13 cellular contexts compared by ENCODE assay signal in the genomic region with DNA sequence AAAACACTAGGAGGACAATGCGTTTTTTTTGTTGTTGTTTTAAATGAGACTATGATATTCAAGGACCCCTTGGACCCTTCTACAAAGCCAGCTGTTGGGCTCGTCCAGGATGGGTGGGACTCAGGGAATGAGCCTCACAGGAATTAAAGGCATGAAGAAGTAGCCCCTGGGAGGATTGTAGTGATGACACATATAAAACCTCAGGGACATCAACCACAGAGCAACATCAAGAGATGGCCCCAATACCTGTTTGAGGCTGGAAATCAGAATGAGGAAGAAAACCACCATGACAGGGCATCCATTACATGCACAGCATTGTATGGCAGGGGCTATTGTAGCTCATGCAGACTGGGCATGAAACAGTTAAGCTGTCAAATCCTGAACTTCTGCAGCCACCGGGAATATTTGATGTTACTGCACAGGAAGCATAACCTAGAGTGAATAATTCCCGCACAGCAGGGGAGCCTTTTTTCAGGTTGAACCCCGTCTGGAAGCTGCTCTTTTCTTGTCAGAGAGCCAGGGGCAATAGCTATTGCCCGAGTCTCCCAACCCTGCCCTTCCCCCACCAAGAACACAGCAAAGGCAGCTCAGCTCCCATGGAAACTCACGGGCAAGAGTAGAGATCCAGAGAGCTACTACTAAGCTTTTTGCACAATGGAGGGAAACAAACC.
DNase-seq lines count a peak whose midpoint lies in the region; ATAC-seq and TF ChIP-seq lines count a peak whose summit lies in the region.
"Had no signal": no experiment of that assay in that cellular context is flagged by ENCODE, and none has a peak within 500 bp of the region (broad histone marks: within the 10 kb centered on the region; RNA-seq: fewer than 3 reads in every experiment).

No MANE protein-coding gene starts in this region.

- peak; percentile 29 to 66 for DNase-seq in cardiac muscle cell (ENCODE audit: low read depth in 1 of 2, low spot score in 1 of 2)
- no peak for DNase-seq in cardiac septum (ENCODE audit: low spot score)
- DNase-seq in SW 1271 (lab: John Stamatoyannopoulos, UW), result peak; percentile 70 to 86
- no peak for DNase-seq in thoracic aorta (ENCODE audit: low spot score)
- DNase-seq in activated CD4-positive, alpha-beta T cell treated with anti-CD3 and anti-CD28 coated beads, Interleukin-2, amount 50 U/mL, for 4 hours, result no peak
- no peak for DNase-seq in dedifferentiated amniotic fluid mesenchymal stem cell (ENCODE audit: extremely low spot score)
- DNase-seq in CD1c-positive myeloid dendritic cell (ENCODE audit: extremely low spot score), result no peak
- DNase-seq: activated effector memory CD4-positive, alpha-beta T cell treated with anti-CD3 and anti-CD28 coated beads, Interleukin-2, amount 50 U/mL, for 16 hours; AML-193; esophagus squamous epithelium had no signal

- H3K27ac ChIP-seq in cardiac muscle cell, result no peak overlapping the region
- peak overlapping the region; percentile 23 to 48 for H3K27ac ChIP-seq in thoracic aorta

- no peak for ATAC-seq in thoracic aorta (ENCODE audit: insufficient number of reproducible peaks, low FRiP score, low read depth)
- ATAC-seq: GM12878 had no signal

- no peaks in the 10 kb centered on the region for H3K36me3 ChIP-seq in cardiac muscle cell
- H3K36me3 ChIP-seq in iPS-15b (ENCODE audit: control insufficient read depth, insufficient read depth, low read length), result no peaks in the 10 kb centered on the region
- H3K36me3 ChIP-seq in thoracic aorta, result no peaks in the 10 kb centered on the region
- H3K36me3 ChIP-seq: esophagus squamous epithelium had no signal

- intact Hi-C loops in cardiac septum (cut with DNase I), result no loop called here

- no peak for TF ChIP-seq CTCF in cardiac muscle cell (IDR thresholded peaks at IDR 0.05; ENCODE audit: low read depth, low read length)
- TF ChIP-seq CTCF in thoracic aorta (IDR thresholded peaks at IDR 0.05), result no peak

- peaks cover under 1% of the 10 kb centered on the region for H3K4me1 ChIP-seq in cardiac muscle cell (ENCODE audit: low read depth)
- H3K4me1 ChIP-seq in iPS-15b (ENCODE audit: control insufficient read depth, insufficient read depth, low read length), result peaks cover 11% of the 10 kb centered on the region
- H3K4me1 ChIP-seq in thoracic aorta (ENCODE audit: control insufficient read depth in 1 of 2, low read depth in 2 of 2), result peaks cover 9 to 64% of the 10 kb centered on the region in 2 donors

- H3K9me3 ChIP-seq in cardiac muscle cell (ENCODE audit: low read depth) (peaks cover 4% of the 10 kb centered on the region), iPS-15b (ENCODE audit: control insufficient read depth, insufficient read depth, low read length) (peaks cover 3% of the 10 kb centered on the region), thoracic aorta (peaks cover 5% of the 10 kb centered on the region)

- H3K27me3 ChIP-seq in cardiac muscle cell (no peaks in the 10 kb centered on the region), iPS-15b (ENCODE audit: control insufficient read depth, insufficient read depth, low read length) (no peaks in the 10 kb centered on the region), thoracic aorta (replicated peaks; ENCODE audit: insufficient read depth) (no peaks in the 10 kb centered on the region)
- H3K27me3 ChIP-seq: esophagus squamous epithelium had no signal

- no peak overlapping the region for H3K9ac ChIP-seq in iPS-15b (ENCODE audit: low read depth, low read length)

- H3K4me3 ChIP-seq in cardiac muscle cell (no peak overlapping the region), iPS-15b (ENCODE audit: low read depth, low read length) (peak overlapping the region; percentile 14), thoracic aorta (no peak overlapping the region)
- H3K4me3 ChIP-seq: esophagus squamous epithelium, GM12878, lung had no signal

Comparison
In these comparisons a context has a peak if more than half of its experiments do, and no peak if none do; other contexts are left out.
1. DNase-seq: peak in cardiac muscle cell (2 of 2) and SW 1271 (2 of 2); none in cardiac septum (single experiment), thoracic aorta (single experiment), activated CD4-positive, alpha-beta T cell treated with anti-CD3 and anti-CD28 coated beads, Interleukin-2, amount 50 U/mL, for 4 hours (0 of 2), dedifferentiated amniotic fluid mesenchymal stem cell (single experiment) and CD1c-positive myeloid dendritic cell (single experiment).